In the genomic region with DNA sequence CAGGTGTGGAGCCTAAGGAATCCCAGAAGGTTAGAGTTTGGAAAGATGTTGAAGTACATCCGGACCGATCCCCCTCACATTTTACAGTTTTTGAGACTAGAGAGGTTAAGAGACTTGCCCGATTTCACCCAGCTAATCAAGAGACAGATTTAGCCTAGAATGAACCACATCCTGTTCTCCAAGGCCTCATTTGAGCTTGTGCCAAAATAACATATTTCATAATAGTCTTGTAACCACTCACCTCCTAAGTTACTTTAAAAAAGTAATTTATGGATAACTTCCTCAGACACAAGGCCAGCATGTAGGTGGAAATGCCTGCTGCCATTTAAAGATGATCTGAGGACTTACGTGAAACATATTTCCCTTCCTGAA, we compare ENCODE assay signal across 8 cellular contexts. TPM values are rescaled to one million over a fixed set of nuclear protein-coding genes. Genes with fewer than 3 reads are reported as not detected.
A peak's percentile ranks its signal among the peaks of the same experiment; 100 is the strongest.
DNase-seq lines count a peak whose midpoint lies in the region; ATAC-seq and TF ChIP-seq lines count a peak whose summit lies in the region.

No MANE protein-coding gene starts in this region.

- H3K4me3 Mint-ChIP-seq in activated CD4-positive, alpha-beta T cell treated with anti-CD3 and anti-CD28 coated beads, Interleukin-2, amount 10 ng/mL, durations not matched to agents 7 days and 5 days: peak overlapping the region; percentile 52
- H3K4me3 Mint-ChIP-seq in activated B cell treated with CpG ODN at 0.5 μM for 24 hours: peak overlapping the region; percentile 66

- intact Hi-C loops in activated B cell treated with CpG ODN at 0.5 μM for 24 hours (cut with micrococcal nuclease): loop anchor here (2.0 to 10.0 kb wide), 3 partner anchors 65 to 505 kb away; no protein-coding TSS in a partner anchor

- H3K36me3 Mint-ChIP-seq in activated CD4-positive, alpha-beta T cell treated with anti-CD3 and anti-CD28 coated beads, Interleukin-2, amount 10 ng/mL, durations not matched to agents 7 days and 5 days (ENCODE audit: low read depth): peaks cover 2% of the 10 kb centered on the region
- H3K36me3 Mint-ChIP-seq in activated B cell treated with CpG ODN at 0.5 μM for 24 hours (ENCODE audit: low read depth): no peaks in the 10 kb centered on the region

- DNase-seq in activated CD4-positive, alpha-beta T cell treated with anti-CD3 and anti-CD28 coated beads, Interleukin-2, amount 10 ng/mL, durations not matched to agents 7 days and 5 days: peak; percentile 44
- no peak for DNase-seq in activated CD4-positive, alpha-beta T cell treated with anti-CD3 and anti-CD28 coated beads, Interleukin-2, amount 50 U/mL, for 4 hours
- DNase-seq in activated B cell treated with CpG ODN at 0.5 μM for 24 hours (no peak), iris pigment epithelial cell (ENCODE audit: low read depth) (peak; percentile 91), iPS-NIHi11 (ENCODE audit: low spot score) (no peak), NCI-H1694 (lab: John Stamatoyannopoulos, UW) (no peak)
- DNase-seq in activated CD4-positive, CD25-positive, alpha-beta regulatory T cell (lab: John Stamatoyannopoulos, UW): no peak

- peaks cover 50% of the 10 kb centered on the region for H3K4me1 Mint-ChIP-seq in activated CD4-positive, alpha-beta T cell treated with anti-CD3 and anti-CD28 coated beads, Interleukin-2, amount 10 ng/mL, durations not matched to agents 7 days and 5 days
- peaks cover 39% of the 10 kb centered on the region for H3K4me1 Mint-ChIP-seq in activated B cell treated with CpG ODN at 0.5 μM for 24 hours

- CTCF ChIA-PET in activated CD4-positive, alpha-beta T cell treated with anti-CD3 and anti-CD28 coated beads, Interleukin-2, amount 10 ng/mL, durations not matched to agents 7 days and 5 days (lab: Charles Lee): interaction anchor here (0.8 to 2.3 kb wide), 6 partner anchors 9 to 250 kb away, joined by 3 to 9 read pairs (median 3); partner anchors contain the start of gene ARHGAP18
- CTCF ChIA-PET in activated B cell treated with CpG ODN at 0.5 μM for 24 hours (lab: Charles Lee): interaction anchor here (0.6 to 1.5 kb wide), 2 partner anchors 66 to 272 kb away, joined by 4 to 8 read pairs; no protein-coding TSS in a partner anchor

- POLR2A ChIA-PET in activated CD4-positive, alpha-beta T cell treated with anti-CD3 and anti-CD28 coated beads, Interleukin-2, amount 10 ng/mL, durations not matched to agents 7 days and 5 days (lab: Charles Lee): no interaction called here
- POLR2A ChIA-PET in activated B cell treated with CpG ODN at 0.5 μM for 24 hours (lab: Charles Lee): interaction anchor here (0.9 to 2.9 kb wide), 3 partner anchors 41 to 270 kb away, joined by 3 to 23 read pairs (median 5); no protein-coding TSS in a partner anchor

- peak overlapping the region; percentile 88 for H3K27ac Mint-ChIP-seq in activated CD4-positive, alpha-beta T cell treated with anti-CD3 and anti-CD28 coated beads, Interleukin-2, amount 10 ng/mL, durations not matched to agents 7 days and 5 days
- peak overlapping the region; percentile 94 for H3K27ac Mint-ChIP-seq in activated B cell treated with CpG ODN at 0.5 μM for 24 hours

- peaks cover 6% of the 10 kb centered on the region for H3K9me3 Mint-ChIP-seq in activated CD4-positive, alpha-beta T cell treated with anti-CD3 and anti-CD28 coated beads, Interleukin-2, amount 10 ng/mL, durations not matched to agents 7 days and 5 days
- H3K9me3 Mint-ChIP-seq in activated B cell treated with CpG ODN at 0.5 μM for 24 hours: no peaks in the 10 kb centered on the region

- TF ChIP-seq CTCF in activated B cell treated with CpG ODN at 0.5 μM for 24 hours (IDR thresholded peaks at IDR 0.05): no peak

- ATAC-seq in HG03469 (IDR thresholded peaks at IDR 0.05; ENCODE audit: unreplicated experiment) (peak; percentile 22), activated B cell treated with CpG ODN at 0.5 μM for 24 hours (ENCODE audit: low read depth) (no peak)

- H3K27me3 Mint-ChIP-seq in activated CD4-positive, alpha-beta T cell treated with anti-CD3 and anti-CD28 coated beads, Interleukin-2, amount 10 ng/mL, durations not matched to agents 7 days and 5 days: no peaks in the 10 kb centered on the region
- H3K27me3 Mint-ChIP-seq in activated B cell treated with CpG ODN at 0.5 μM for 24 hours: no peaks in the 10 kb centered on the region

RNA-seq across cellular contexts. Expression of gene ARHGAP18, which starts 39.8 kb away (rescaled TPM):
- 1 to 10 TPM; 7.5 to 8.1 TPM for total RNA-seq in activated CD4-positive, alpha-beta T cell treated with anti-CD3 and anti-CD28 coated beads, Interleukin-2, amount 10 ng/mL, durations not matched to agents 7 days and 5 days
- total RNA-seq in activated B cell treated with CpG ODN at 0.5 μM for 24 hours: 7.9 and 9.0 TPM in 2 replicates

Comparison
In these comparisons a context has a peak if more than half of its experiments do, and no peak if none do; other contexts are left out.
1. DNase-seq: peak in activated CD4-positive, alpha-beta T cell treated with anti-CD3 and anti-CD28 coated beads, Interleukin-2, amount 10 ng/mL, durations not matched to agents 7 days and 5 days (single experiment) and iris pigment epithelial cell (single experiment); none in activated CD4-positive, alpha-beta T cell treated with anti-CD3 and anti-CD28 coated beads, Interleukin-2, amount 50 U/mL, for 4 hours (0 of 2), activated B cell treated with CpG ODN at 0.5 μM for 24 hours (single experiment), iPS-NIHi11 (single experiment), NCI-H1694 (single experiment) and activated CD4-positive, CD25-positive, alpha-beta regulatory T cell (0 of 4).